ENCODE assay signal across 12 cellular contexts in the genomic region with DNA sequence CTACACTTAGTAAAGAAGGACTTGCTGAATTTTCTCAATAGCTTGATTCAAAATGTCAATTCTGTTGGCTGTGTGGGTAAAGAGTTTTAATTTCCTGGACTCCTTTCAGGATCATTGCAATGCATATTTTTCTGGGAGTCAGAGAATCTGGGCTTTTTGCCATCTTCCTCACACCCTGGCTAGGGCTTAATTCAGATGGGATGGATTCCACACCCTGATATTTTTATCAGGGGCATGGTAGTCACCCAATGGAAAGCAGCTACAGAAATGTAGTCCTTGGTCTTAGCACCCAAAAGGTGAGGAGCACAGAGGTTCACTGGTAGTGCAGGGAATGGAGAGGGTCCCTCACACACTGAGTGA.
DNase-seq lines count a peak whose midpoint lies in the region; ATAC-seq and TF ChIP-seq lines count a peak whose summit lies in the region.
"Had no signal": no experiment of that assay in that cellular context is flagged by ENCODE, and none has a peak within 500 bp of the region (broad histone marks: within the 10 kb centered on the region; RNA-seq: fewer than 3 reads in every experiment).

No MANE protein-coding gene starts in this region.

- no peak for DNase-seq in CD14-positive monocyte (ENCODE audit: low spot score)
- DNase-seq in HFF-Myc (ENCODE audit: extremely low read depth, low read depth) = peak; percentile 14
- DNase-seq in choroid plexus epithelial cell (ENCODE audit: low read depth) = peak; percentile 43
- DNase-seq in naive thymus-derived CD8-positive, alpha-beta T cell = no peak
- DNase-seq in RPMI8226 = no peak
- no peak for DNase-seq in HuH-7 (ENCODE audit: low spot score)
- DNase-seq in AML-193 (lab: John Stamatoyannopoulos, UW) = no peak
- DNase-seq: activated CD4-positive, CD25-positive, alpha-beta regulatory T cell; activated naive CD4-positive, alpha-beta T cell treated with anti-CD3 and anti-CD28 coated beads, Interleukin-2, amount 50 U/mL, for 16 hours; NCI-H1092 treated with DMSO at 0.1 percent for 48 hours had no signal

- ATAC-seq in naive thymus-derived CD8-positive, alpha-beta T cell = no peak
- no peak for ATAC-seq in HG03097 (IDR thresholded peaks at IDR 0.05; ENCODE audit: low FRiP score, unreplicated experiment)

- TF ChIP-seq CTCF in CD14-positive monocyte (IDR thresholded peaks at IDR 0.05) (no peak), HFF-Myc (IDR thresholded peaks at IDR 0.05; ENCODE audit: low read depth, low read length, missing control alignments) (no peak), choroid plexus epithelial cell (conservative IDR thresholded peaks at IDR 0.05; ENCODE audit: low read depth, low read length) (no peak)

- intact Hi-C loops in CD14-positive monocyte (cut with micrococcal nuclease) = no loop called here

- H3K4me3 Mint-ChIP-seq in CD14-positive monocyte = no peak overlapping the region
- H3K4me3 Mint-ChIP-seq in naive thymus-derived CD8-positive, alpha-beta T cell = peak overlapping the region in 9 of 10 donors; percentile 12 to 74 (median 54)

- H3K27ac Mint-ChIP-seq in CD14-positive monocyte = peak overlapping the region; percentile 27 to 82 (median 58)
- H3K27ac Mint-ChIP-seq in naive thymus-derived CD8-positive, alpha-beta T cell = peak overlapping the region in 8 of 10 donors; percentile 60 to 97 (median 94)

- peaks cover 0 to 4% (median under 1%) of the 10 kb centered on the region in 7 donors for H3K9me3 Mint-ChIP-seq in CD14-positive monocyte
- no peaks in the 10 kb centered on the region for H3K9me3 Mint-ChIP-seq in naive thymus-derived CD8-positive, alpha-beta T cell

- peaks cover 100% of the 10 kb centered on the region for H3K4me1 Mint-ChIP-seq in CD14-positive monocyte
- peaks cover 45 to 95% (median 94%) of the 10 kb centered on the region in 4 donors for H3K4me1 Mint-ChIP-seq in naive thymus-derived CD8-positive, alpha-beta T cell

- H3K27me3 Mint-ChIP-seq in CD14-positive monocyte (ENCODE audit: low read depth in 3 of 3) = no peaks in the 10 kb centered on the region
- no peaks in the 10 kb centered on the region for H3K27me3 Mint-ChIP-seq in naive thymus-derived CD8-positive, alpha-beta T cell

- no peak overlapping the region for H3K4me3 ChIP-seq in HFF-Myc (replicated peaks; ENCODE audit: low read depth, low read length)
- no peak overlapping the region for H3K4me3 ChIP-seq in choroid plexus epithelial cell (ENCODE audit: low read depth, low read length)
- H3K4me3 ChIP-seq: PC-9 had no signal

- peaks cover 31 to 56% of the 10 kb centered on the region in 2 donors for H3K36me3 Mint-ChIP-seq in CD14-positive monocyte
- H3K36me3 Mint-ChIP-seq in naive thymus-derived CD8-positive, alpha-beta T cell = peaks cover 0 to 56% (median 16%) of the 10 kb centered on the region in 3 donors

- POLR2A ChIA-PET in naive thymus-derived CD8-positive, alpha-beta T cell (lab: Charles Lee) = interaction anchor here (1.1 to 2.0 kb wide), 4 partner anchors 9 to 24 kb away, joined by 3 to 8 read pairs (median 6); no protein-coding TSS in a partner anchor

Comparison
In these comparisons a context has a peak if more than half of its experiments do, and no peak if none do; other contexts are left out.
1. DNase-seq: peak in HFF-Myc (single experiment) and choroid plexus epithelial cell (single experiment); none in CD14-positive monocyte (single experiment), naive thymus-derived CD8-positive, alpha-beta T cell (0 of 10), RPMI8226 (single experiment), HuH-7 (single experiment) and AML-193 (0 of 2).
2. H3K4me3 Mint-ChIP-seq: peak in naive thymus-derived CD8-positive, alpha-beta T cell (9 of 10); none in CD14-positive monocyte (0 of 2).